1 cellular context compared by ENCODE assay signal in genomic region chr6:13574571-13575376, GRCh38.
A peak's percentile ranks its signal among the peaks of the same experiment; 100 is the strongest.
TF ChIP-seq lines count a peak whose summit lies in the region.

Gene SIRT5 (plus strand): TSS chr6:13574601. CDS start chr6:13584111, 9,510 bp downstream.

TF ChIP-seq in K562, 482 proteins besides CTCF, POLR2A, EP300 and RAD21 (continued from another document and continues in another):
- TF ChIP-seq RNF219 (CRISPR knock-in tag; IDR thresholded peaks at IDR 0.05) (no peak), ELF4 (CRISPR knock-in tag; IDR thresholded peaks at IDR 0.05) (0 out of 2 replicates have a peak, but pooled peaks have one; percentile 53), FOXA1 (IDR thresholded peaks at IDR 0.05; ENCODE audit: borderline replicate concordance) (no peak), HCFC1 (IDR thresholded peaks at IDR 0.05; ENCODE audit: low read depth, low read length) (no peak; the same call in 1 of the 2 replicates), ETS1 (conservative IDR thresholded peaks at IDR 0.05; ENCODE audit: control insufficient read depth, low read depth, low read length) (0 out of 2 replicates have a peak, but pooled peaks have one; percentile 78), SREBF2 (CRISPR knock-in tag; IDR thresholded peaks at IDR 0.05) (no peak), POLR2AphosphoS2 (IDR thresholded peaks at IDR 0.05; ENCODE audit: low read length) (no peak), ZBTB33 (CRISPR knock-in tag; IDR thresholded peaks at IDR 0.05) (peak; percentile 62; the same call in 1 of the 2 replicates), ETS2 (tag; IDR thresholded peaks at IDR 0.05; ENCODE audit: borderline replicate concordance, poor library complexity, severe bottlenecking) (no peak), DIDO1 (tag; IDR thresholded peaks at IDR 0.05; ENCODE audit: low read depth) (no peak), E4F1 (CRISPR knock-in tag; IDR thresholded peaks at IDR 0.05; ENCODE audit: borderline replicate concordance) (no peak), TSC22D4 (tag; IDR thresholded peaks at IDR 0.05) (no peak), ELF1 (tag; IDR thresholded peaks at IDR 0.05) (peak; percentile 73), ZNF445 (CRISPR knock-in tag; IDR thresholded peaks at IDR 0.05; ENCODE audit: low read depth) (no peak), NCOA6 (IDR thresholded peaks at IDR 0.05) (no peak), TEAD2 (tag; IDR thresholded peaks at IDR 0.05) (no peak), ASH1L (IDR thresholded peaks at IDR 0.05; ENCODE audit: borderline replicate concordance, low read depth, partially characterized antibody) (peak; percentile 37), CBX2 (IDR thresholded peaks at IDR 0.05; ENCODE audit: insufficient read depth, low read length, poor library complexity, severe bottlenecking) (no peak), LEF1 (IDR thresholded peaks at IDR 0.05) (peak; percentile 46; the same call in 1 of the 2 replicates), RFX1 (IDR thresholded peaks at IDR 0.05) (peak; percentile 31; the same call in 1 of the 2 replicates), HNRNPLL (IDR thresholded peaks at IDR 0.05; ENCODE audit: low read depth, low read length, poor library complexity, severe bottlenecking) (peak; percentile 23), ZNF57 (CRISPR knock-in tag; IDR thresholded peaks at IDR 0.05) (no peak), PCBP1 (IDR thresholded peaks at IDR 0.05; ENCODE audit: low read depth, low read length, poor library complexity, severe bottlenecking) (no peak), PHF20 (IDR thresholded peaks at IDR 0.05; ENCODE audit: partially characterized antibody) (peak; percentile 63), PATZ1 (CRISPR knock-in tag; IDR thresholded peaks at IDR 0.05; ENCODE audit: borderline replicate concordance) (no peak), SMAD1 (IDR thresholded peaks at IDR 0.05; ENCODE audit: low read depth, low read length, partially characterized antibody) (peak; percentile 28), TRIM28 (IDR thresholded peaks at IDR 0.05) (peak; percentile 75; the same call in 1 of the 2 replicates), ZNF780A (CRISPR knock-in tag; IDR thresholded peaks at IDR 0.05) (no peak), CBX1 (IDR thresholded peaks at IDR 0.05; ENCODE audit: low read depth) (no peak; the same call in none of the 2 replicates), IFI16 (CRISPR knock-in tag; IDR thresholded peaks at IDR 0.05) (no peak), KHSRP (IDR thresholded peaks at IDR 0.05) (no peak), RFX5 (IDR thresholded peaks at IDR 0.05; ENCODE audit: low read depth, low read length) (no peak), SRSF3 (IDR thresholded peaks at IDR 0.05; ENCODE audit: insufficient read depth, low read length) (no peak), DNMT1 (IDR thresholded peaks at IDR 0.05) (no peak), ZNF3 (CRISPR knock-in tag; IDR thresholded peaks at IDR 0.05) (no peak), SLC30A9 (CRISPR knock-in tag; IDR thresholded peaks at IDR 0.05) (no peak), POLR2AphosphoS5 (IDR thresholded peaks at IDR 0.05; ENCODE audit: control insufficient read depth, insufficient read depth, low read depth, low read length) (peak; percentile 66; the same call in 1 of the 2 replicates), ESRRA (IDR thresholded peaks at IDR 0.05; ENCODE audit: borderline replicate concordance, low read depth) (peak; percentile 96), ILF3 (IDR thresholded peaks at IDR 0.05; ENCODE audit: borderline replicate concordance) (no peak; the same call in 1 of the 2 replicates), UBTF (IDR thresholded peaks at IDR 0.05; ENCODE audit: borderline replicate concordance in 1 of 2, low read depth in 2 of 2, low read length in 2 of 2) (peak in 1 of 2 experiments; percentile 63; a peak in 3 of 4 replicates), HDGF (IDR thresholded peaks at IDR 0.05) (no peak), CBX5 (IDR thresholded peaks at IDR 0.05; ENCODE audit: borderline replicate concordance, low read depth) (no peak), HMG20B (CRISPR knock-in tag; IDR thresholded peaks at IDR 0.05) (no peak), ZHX1 (conservative IDR thresholded peaks at IDR 0.05; ENCODE audit: low read length) (0 out of 2 replicates have a peak, but pooled peaks have one; percentile 48), TFAM (CRISPR knock-in tag; conservative IDR thresholded peaks at IDR 0.05) (no peak), RUNX1 (IDR thresholded peaks at IDR 0.05; ENCODE audit: low read depth) (no peak), ZNF764 (CRISPR knock-in tag; IDR thresholded peaks at IDR 0.05; ENCODE audit: low read depth) (no peak), SRF (CRISPR knock-in tag; IDR thresholded peaks at IDR 0.05) (no peak; a peak in 1 of 4 replicates), HDAC3 (IDR thresholded peaks at IDR 0.05; ENCODE audit: borderline replicate concordance, partially characterized antibody) (no peak), RNF2 (IDR thresholded peaks at IDR 0.05) (peak; percentile 16), ZNF232 (CRISPR knock-in tag; IDR thresholded peaks at IDR 0.05) (no peak), SMAD2 (IDR thresholded peaks at IDR 0.05; ENCODE audit: low read depth, low read length) (no peak)
